In genomic region chr2:75403991-75404428, GRCh38 we compare ENCODE assay signal across 8 cellular contexts.
DNase-seq lines count a peak whose midpoint lies in the region; TF ChIP-seq lines count a peak whose summit lies in the region.

No MANE protein-coding gene starts in this region.

- H3K4me1 ChIP-seq in HAP-1: peaks cover 55% of the 10 kb centered on the region

- no peaks in the 10 kb centered on the region for H3K9me3 Mint-ChIP-seq in osteocyte (ENCODE audit: unreplicated experiment)

- no peaks in the 10 kb centered on the region for H3K4me1 Mint-ChIP-seq in osteocyte (ENCODE audit: unreplicated experiment)

- TF ChIP-seq CTCF in SU-DHL-6 (IDR thresholded peaks at IDR 0.05; ENCODE audit: insufficient read depth, low read length, poor library complexity, severe bottlenecking) (peak; percentile 65), osteocyte (IDR thresholded peaks at IDR 0.05) (peak; percentile 88)

- H3K9ac ChIP-seq in SU-DHL-6 (ENCODE audit: low read length): no peak overlapping the region

- H3K4me2 ChIP-seq in SU-DHL-6 (ENCODE audit: low read depth, low read length, poor library complexity, severe bottlenecking): no peak overlapping the region

- H3K79me2 ChIP-seq in SU-DHL-6 (ENCODE audit: insufficient read depth, low read length): no peaks in the 10 kb centered on the region

- H2AFZ ChIP-seq in SU-DHL-6 (ENCODE audit: low read depth, low read length, severe bottlenecking): no peak overlapping the region

- H3K36me3 ChIP-seq in HAP-1 (replicated peaks) (no peaks in the 10 kb centered on the region), SU-DHL-6 (ENCODE audit: low read length) (no peaks in the 10 kb centered on the region)

- H3K4me3 ChIP-seq in HAP-1 (no peak overlapping the region), SU-DHL-6 (ENCODE audit: insufficient read depth, low read length, poor library complexity, severe bottlenecking) (no peak overlapping the region)

- no peaks in the 10 kb centered on the region for H3K9me2 ChIP-seq in SU-DHL-6 (replicated peaks; ENCODE audit: insufficient read depth, low read length)

- no peak overlapping the region for H3K27ac Mint-ChIP-seq in osteocyte (ENCODE audit: unreplicated experiment)

- H3F3A ChIP-seq in SU-DHL-6 (ENCODE audit: insufficient read depth): no peaks in the 10 kb centered on the region

- H4K20me1 ChIP-seq in SU-DHL-6 (ENCODE audit: low read depth, low read length): no peaks in the 10 kb centered on the region

- H3K36me3 Mint-ChIP-seq in osteocyte (ENCODE audit: unreplicated experiment): no peaks in the 10 kb centered on the region

- DNase-seq in NCI-H524 (lab: John Stamatoyannopoulos, UW): peak; percentile 21 to 70
- no peak for DNase-seq in NCI-H524 treated with DMSO at 0.1 percent for 48 hours (lab: John Stamatoyannopoulos, UW)
- peak; percentile 21 to 76 for DNase-seq in HAP-1 (ENCODE audit: low spot score in 2 of 2)
- peak; percentile 19 for DNase-seq in MV-4-11 (lab: John Stamatoyannopoulos, UW)
- DNase-seq in fibroblast of peridontal ligament (ENCODE audit: extremely low read depth): peak; percentile 78
- DNase-seq in osteocyte (ENCODE audit: extremely low spot score, unreplicated experiment): no peak
- no peak for DNase-seq in UCSD-AML1 (lab: John Stamatoyannopoulos, UW; ENCODE audit: unreplicated experiment)

- in situ Hi-C loops in HAP-1 (cut with MboI; ENCODE audit: low sequenced_read_pairs): no loop called here

- H3K27me3 ChIP-seq in HAP-1 (ENCODE audit: low read depth) (no peaks in the 10 kb centered on the region), SU-DHL-6 (ENCODE audit: low read length) (no peaks in the 10 kb centered on the region)

- peaks cover 79% of the 10 kb centered on the region for H3K27me3 Mint-ChIP-seq in osteocyte (ENCODE audit: unreplicated experiment)

- H3K4me3 Mint-ChIP-seq in osteocyte (ENCODE audit: unreplicated experiment): no peak overlapping the region

- H3K27ac ChIP-seq in SU-DHL-6 (ENCODE audit: low read depth, low read length): no peak overlapping the region

- H3K9me3 ChIP-seq in HAP-1 (no peaks in the 10 kb centered on the region), SU-DHL-6 (ENCODE audit: insufficient read depth, low read length) (no peaks in the 10 kb centered on the region)

Comparison
In these comparisons a context has a peak if more than half of its experiments do, and no peak if none do; other contexts are left out.
1. DNase-seq: peak in NCI-H524 (2 of 2), HAP-1 (2 of 2), MV-4-11 (single experiment) and fibroblast of peridontal ligament (single experiment); none in NCI-H524 treated with DMSO at 0.1 percent for 48 hours (single experiment), osteocyte (single experiment) and UCSD-AML1 (single experiment).